22 cellular contexts compared by ENCODE assay signal in genomic region chr2:16264931-16265540, GRCh38.
A peak's percentile ranks its signal among the peaks of the same experiment; 100 is the strongest.
DNase-seq lines count a peak whose midpoint lies in the region; ATAC-seq, FAIRE-seq and TF ChIP-seq lines count a peak whose summit lies in the region.
"Had no signal": no experiment of that assay in that cellular context is flagged by ENCODE, and none has a peak within 500 bp of the region (broad histone marks: within the 10 kb centered on the region; RNA-seq: fewer than 3 reads in every experiment).

No MANE protein-coding gene starts in this region.

- no peak for FAIRE-seq in A549 (lab: Jason Lieb, UNC)
- FAIRE-seq: A204.1, G401.6, GM12892 had no signal

- H2AK5ac ChIP-seq in neuronal stem cell (ENCODE audit: low read depth, low read length): no peak overlapping the region

- no peaks in the 10 kb centered on the region for H3K79me1 ChIP-seq in neuronal stem cell (ENCODE audit: low read depth, low read length)

- CTCF ChIA-PET in A549 (lab: Yijun Ruan, JAX): no interaction called here

- DNase-seq in A549 (ENCODE audit: low read depth in 1 of 2, low spot score in 1 of 2) (no peak), ecto neural progenitor cell (ENCODE audit: low spot score) (peak; percentile 24), islet precursor cell (peak; percentile 24), neuronal stem cell (ENCODE audit: low spot score) (no peak), foreskin melanocyte (no peak), OCI-M1 (lab: John Stamatoyannopoulos, UW) (no peak)
- no peak for DNase-seq in stimulated activated CD4-positive, alpha-beta T cell treated with anti-CD3 and anti-CD28 coated beads, Interleukin-4, amount 100 ng/mL, for 4 hours
- DNase-seq: ACHN; AML-193; C1 segment of cervical spinal cord; Caco-2; CD8-positive, alpha-beta T cell; DMS153; DND-41; GOT3; H7; HCEC 1CT had no signal

- H3K36me3 ChIP-seq in neuronal stem cell (replicated peaks in 1 of 2; ENCODE audit: control insufficient read depth in 2 of 2, insufficient read depth in 2 of 2, low read length in 2 of 2): no peaks in the 10 kb centered on the region

- no peak for TF ChIP-seq EP300 in A549 (IDR thresholded peaks at IDR 0.05)

- peak overlapping the region; percentile 13 for H3K18ac ChIP-seq in neuronal stem cell (ENCODE audit: low read length)

- no peak overlapping the region for H3K23ac ChIP-seq in neuronal stem cell (ENCODE audit: low read depth, low read length, poor library complexity)

- no peak for TF ChIP-seq CTCF in A549 (IDR thresholded peaks at IDR 0.05)

- POLR2A ChIA-PET in A549 (lab: Yijun Ruan, JAX): no interaction called here

- no peak for TF ChIP-seq RAD21 in A549 (conservative IDR thresholded peaks at IDR 0.05 in 1 of 2, IDR thresholded peaks at IDR 0.05 in 1 of 2)

- no peak overlapping the region for H3K4ac ChIP-seq in neuronal stem cell (ENCODE audit: low read length)

- H2BK12ac ChIP-seq in neuronal stem cell (ENCODE audit: low read length): no peak overlapping the region

- no peaks in the 10 kb centered on the region for H3K27me3 ChIP-seq in neuronal stem cell (ENCODE audit: control insufficient read depth in 3 of 3, insufficient read depth in 3 of 3, low read depth in 1 of 3, low read length in 3 of 3)

- ATAC-seq in A549: peak; percentile 24 to 33; a peak in 2 of 6 replicates
- ATAC-seq in HG03045 (IDR thresholded peaks at IDR 0.05; ENCODE audit: unreplicated experiment): no peak
- ATAC-seq: CD8-positive, alpha-beta T cell had no signal

- H3K14ac ChIP-seq in neuronal stem cell (ENCODE audit: low read length): no peak overlapping the region

- H2BK5ac ChIP-seq in neuronal stem cell (ENCODE audit: low read length): no peak overlapping the region

- no peaks in the 10 kb centered on the region for H3K9me3 ChIP-seq in A549
- H3K9me3 ChIP-seq in neuronal stem cell (replicated peaks in 1 of 2; ENCODE audit: control insufficient read depth in 2 of 2, insufficient read depth in 1 of 2, low read depth in 1 of 2, low read length in 2 of 2): no peaks in the 10 kb centered on the region
- H3K9me3 ChIP-seq: Caco-2 had no signal

- TF ChIP-seq POLR2A in A549 (IDR thresholded peaks at IDR 0.05; ENCODE audit: low read length): no peak

- no peak overlapping the region for H2BK120ac ChIP-seq in neuronal stem cell (ENCODE audit: low read depth, low read length)

- H3K4me2 ChIP-seq in A549: no peak overlapping the region
- H3K4me2 ChIP-seq in neuronal stem cell (ENCODE audit: insufficient read depth, low read length, poor library complexity, severe bottlenecking): no peak overlapping the region

- WGBS in A549 (ENCODE audit: missing lambda C conversion rate): 29% methylated on average over 4 of the region's 4 CpGs
- no CpG with 5 or more reads among the region's 4 CpGs for WGBS in neuronal stem cell (ENCODE audit: extremely low coverage in 2 of 2, insufficient read length in 2 of 2, insufficient replicate concordance in 1 of 2), 2 donors

- H3K9ac ChIP-seq in neuronal stem cell (ENCODE audit: low read depth, low read length, poor library complexity): no peak overlapping the region

- H2AFZ ChIP-seq in neuronal stem cell (ENCODE audit: low read length): no peak overlapping the region

- H3K4me1 ChIP-seq in A549 (no peaks in the 10 kb centered on the region), neuronal stem cell (ENCODE audit: control insufficient read depth in 2 of 2, insufficient read depth in 1 of 2, low read depth in 1 of 2, low read length in 2 of 2) (peaks cover 6 to 13% of the 10 kb centered on the region in 2 donors)
- H3K4me1 ChIP-seq: Caco-2 had no signal

- H3K4me3 ChIP-seq in A549 (no peak overlapping the region), neuronal stem cell (ENCODE audit: low read length in 2 of 2) (no peak overlapping the region)

- no peak overlapping the region for H4K91ac ChIP-seq in neuronal stem cell (ENCODE audit: low read depth, low read length, poor library complexity)

- H4K8ac ChIP-seq in neuronal stem cell (ENCODE audit: low read depth, low read length): no peak overlapping the region

- H2BK15ac ChIP-seq in neuronal stem cell (ENCODE audit: low read length): no peak overlapping the region

- H3K27ac ChIP-seq in A549: no peak overlapping the region
- H3K27ac ChIP-seq in neuronal stem cell (replicated peaks; ENCODE audit: low read length): no peak overlapping the region
- H3K27ac ChIP-seq: 22Rv1 had no signal

TF ChIP-seq in A549, 52 proteins besides CTCF, POLR2A, EP300 and RAD21:
- TF ChIP-seq SMC3 (IDR thresholded peaks at IDR 0.05) (no peak), REST (IDR thresholded peaks at IDR 0.05) (no peak), CEBPB (IDR thresholded peaks at IDR 0.05) (no peak)

Comparison
In these comparisons a context has a peak if more than half of its experiments do, and no peak if none do; other contexts are left out.
1. DNase-seq: peak in ecto neural progenitor cell (single experiment) and islet precursor cell (single experiment); none in A549 (0 of 2), neuronal stem cell (single experiment), stimulated activated CD4-positive, alpha-beta T cell treated with anti-CD3 and anti-CD28 coated beads, Interleukin-4, amount 100 ng/mL, for 4 hours (0 of 2), foreskin melanocyte (single experiment) and OCI-M1 (single experiment).